Comparison of ENCODE assay signal across 1 cellular context in genomic region chr2:48707466-48707865, GRCh38.
A peak's percentile ranks its signal among the peaks of the same experiment; 100 is the strongest.
TF ChIP-seq lines count a peak whose summit lies in the region.

No MANE protein-coding gene starts in this region.

TF ChIP-seq in K562, 482 proteins besides CTCF, POLR2A, EP300 and RAD21:
- TF ChIP-seq FOXA1 (IDR thresholded peaks at IDR 0.05; ENCODE audit: borderline replicate concordance), result 0 out of 2 replicates have a peak, but pooled peaks have one; percentile 23
- peak; percentile 26 to 90; a peak in 3 of 4 replicates for TF ChIP-seq FOXA3 (CRISPR knock-in tag; conservative IDR thresholded peaks at IDR 0.05 in 1 of 2, IDR thresholded peaks at IDR 0.05 in 1 of 2)
- no peak for TF ChIP-seq CHCHD3 (CRISPR knock-in tag; IDR thresholded peaks at IDR 0.05)
- peak in 1 of 3 experiments; percentile 71 for TF ChIP-seq YY1 (IDR thresholded peaks at IDR 0.05; ENCODE audit: borderline replicate concordance in 1 of 3, control insufficient read depth in 1 of 3, extremely low read depth in 1 of 3, insufficient read depth in 3 of 3, insufficient read length in 1 of 3, insufficient replicate concordance in 2 of 3, low read depth in 1 of 3, low read length in 2 of 3)
- peak; percentile 24; the same call in 1 of the 2 replicates for TF ChIP-seq EHMT2 (IDR thresholded peaks at IDR 0.05)
- TF ChIP-seq FOXK2 (conservative IDR thresholded peaks at IDR 0.05 in 1 of 2, IDR thresholded peaks at IDR 0.05 in 1 of 2; ENCODE audit: low read depth in 2 of 2), result 0 out of 4 replicates have a peak, but pooled peaks of 1 of the 2 experiments have one; percentile 28
